ENCODE assay signal across 1 cellular context in the genomic region with DNA sequence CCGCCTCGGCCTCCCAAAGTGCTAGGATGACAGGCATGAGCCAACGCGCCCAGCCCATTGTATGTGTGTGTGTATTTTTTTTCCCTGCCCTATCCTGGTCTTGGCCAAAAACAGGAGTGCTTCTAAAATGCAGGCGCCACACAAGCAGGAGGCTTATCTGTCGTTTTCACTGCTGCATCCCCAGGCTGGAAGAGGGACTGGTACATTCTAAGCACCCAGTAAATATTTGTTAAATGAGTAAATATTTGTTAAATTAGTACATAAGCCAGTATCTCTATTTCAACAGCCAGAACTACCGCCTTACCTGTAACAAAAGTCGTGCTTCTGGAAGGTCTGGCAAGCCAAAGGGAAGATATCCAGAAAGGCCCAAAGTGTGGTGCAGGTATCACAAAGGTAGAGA.
TF ChIP-seq lines count a peak whose summit lies in the region.

No MANE protein-coding gene starts in this region.

TF ChIP-seq in A549, 52 proteins besides CTCF, POLR2A, EP300 and RAD21 (continued from another document):
- TF ChIP-seq HOXA7 (CRISPR knock-in tag; IDR thresholded peaks at IDR 0.05) (no peak), E2F6 (IDR thresholded peaks at IDR 0.05; ENCODE audit: borderline replicate concordance, low read depth) (no peak), KDM1A (IDR thresholded peaks at IDR 0.05; ENCODE audit: low read depth) (no peak), NR3C1 (IDR thresholded peaks at IDR 0.05) (no peak)
- TF ChIP-seq, protein P1, sequence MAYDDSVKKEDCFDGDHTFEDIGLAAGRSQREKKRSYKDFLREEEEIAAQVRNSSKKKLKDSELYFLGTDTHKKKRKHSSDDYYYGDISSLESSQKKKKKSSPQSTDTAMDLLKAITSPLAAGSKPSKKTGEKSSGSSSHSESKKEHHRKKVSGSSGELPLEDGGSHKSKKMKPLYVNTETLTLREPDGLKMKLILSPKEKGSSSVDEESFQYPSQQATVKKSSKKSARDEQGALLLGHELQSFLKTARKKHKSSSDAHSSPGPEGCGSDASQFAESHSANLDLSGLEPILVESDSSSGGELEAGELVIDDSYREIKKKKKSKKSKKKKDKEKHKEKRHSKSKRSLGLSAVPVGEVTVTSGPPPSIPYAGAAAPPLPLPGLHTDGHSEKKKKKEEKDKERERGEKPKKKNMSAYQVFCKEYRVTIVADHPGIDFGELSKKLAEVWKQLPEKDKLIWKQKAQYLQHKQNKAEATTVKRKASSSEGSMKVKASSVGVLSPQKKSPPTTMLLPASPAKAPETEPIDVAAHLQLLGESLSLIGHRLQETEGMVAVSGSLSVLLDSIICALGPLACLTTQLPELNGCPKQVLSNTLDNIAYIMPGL (CRISPR knock-in tag; IDR thresholded peaks at IDR 0.05; ENCODE audit: borderline replicate concordance): no peak
